ENCODE assay signal across 25 cellular contexts in genomic region chr10:44467090-44467489, GRCh38.
A peak's percentile ranks its signal among the peaks of the same experiment; 100 is the strongest.
DNase-seq lines count a peak whose midpoint lies in the region; ATAC-seq, FAIRE-seq and TF ChIP-seq lines count a peak whose summit lies in the region.
"Had no signal": no experiment of that assay in that cellular context is flagged by ENCODE, and none has a peak within 500 bp of the region (broad histone marks: within the 10 kb centered on the region; RNA-seq: fewer than 3 reads in every experiment).

No MANE protein-coding gene starts in this region.

- peak; percentile 10 for DNase-seq in activated CD4-positive, alpha-beta T cell treated with anti-CD3 and anti-CD28 coated beads, Interleukin-2, amount 10 ng/mL, durations not matched to agents 24 days and 14 days
- no peak for DNase-seq in activated CD4-positive, alpha-beta T cell treated with anti-CD3 and anti-CD28 coated beads, Interleukin-2, amount 50 U/mL, for 48 hours
- DNase-seq in chondrocyte (ENCODE audit: low spot score), result peak; percentile 74
- peak; percentile 18 for DNase-seq in kidney
- DNase-seq in activated CD4-positive, alpha-beta memory T cell treated with anti-CD3 and anti-CD28 coated beads for 36 hours, result no peak
- DNase-seq: AML-193; BE2C; CD4-positive, alpha-beta T cell; CD8-positive, alpha-beta memory T cell; DMS 273 treated with DMSO at 0.1 percent for 48 hours; DMS79; EL; GDM1; H9 had no signal

- CTCF ChIA-PET in activated CD4-positive, alpha-beta memory T cell treated with anti-CD3 and anti-CD28 coated beads for 36 hours (lab: Charles Lee), result no interaction called here

- intact Hi-C loops in activated CD4-positive, alpha-beta T cell treated with anti-CD3 and anti-CD28 coated beads, Interleukin-2, amount 10 ng/mL, durations not matched to agents 24 days and 14 days (cut with micrococcal nuclease), result no loop called here
- intact Hi-C loops in kidney (cut with DNase I), result no loop called here
- intact Hi-C loops in activated CD4-positive, alpha-beta memory T cell treated with anti-CD3 and anti-CD28 coated beads for 36 hours (cut with micrococcal nuclease), result no loop called here

- no peak overlapping the region for H3K4me3 ChIP-seq in kidney (ENCODE audit: low read length in 2 of 2)
- H3K4me3 ChIP-seq: BLaER1 treated with 17β-estradiol and CSF1 and Interleukin-3, amounts not matched to agents 10 nM and 100 nM; GM23338 had no signal

- no peak overlapping the region for H3K4me3 Mint-ChIP-seq in activated CD4-positive, alpha-beta T cell treated with anti-CD3 and anti-CD28 coated beads, Interleukin-2, amount 10 ng/mL, durations not matched to agents 24 days and 14 days
- no peak overlapping the region for H3K4me3 Mint-ChIP-seq in chondrocyte (ENCODE audit: unreplicated experiment)
- H3K4me3 Mint-ChIP-seq in activated CD4-positive, alpha-beta memory T cell treated with anti-CD3 and anti-CD28 coated beads for 36 hours, result no peak overlapping the region
- H3K4me3 Mint-ChIP-seq: CD14-positive monocyte; CD4-positive, alpha-beta T cell; CD8-positive, alpha-beta memory T cell; GM23338; H9 had no signal

- H3K36me3 Mint-ChIP-seq in activated CD4-positive, alpha-beta T cell treated with anti-CD3 and anti-CD28 coated beads, Interleukin-2, amount 10 ng/mL, durations not matched to agents 24 days and 14 days (ENCODE audit: low read depth), result no peaks in the 10 kb centered on the region
- H3K36me3 Mint-ChIP-seq in chondrocyte (ENCODE audit: low read depth), result no peaks in the 10 kb centered on the region
- H3K36me3 Mint-ChIP-seq in activated CD4-positive, alpha-beta memory T cell treated with anti-CD3 and anti-CD28 coated beads for 36 hours, result no peaks in the 10 kb centered on the region
- H3K36me3 Mint-ChIP-seq: CD14-positive monocyte; CD8-positive, alpha-beta memory T cell had no signal

- no peak for ATAC-seq in HG03571 (IDR thresholded peaks at IDR 0.05; ENCODE audit: unreplicated experiment)
- ATAC-seq in SK-N-SH treated with all-trans-retinoic acid at 6 μM for 48 hours, result no peak
- ATAC-seq: GM23338, HCT116 had no signal

- no peak overlapping the region for H3K9ac ChIP-seq in kidney (ENCODE audit: low read length in 2 of 2)
- H3K9ac ChIP-seq: BLaER1 treated with 17β-estradiol and CSF1 and Interleukin-3, amounts not matched to agents 10 nM and 100 nM had no signal

- POLR2A ChIA-PET in activated CD4-positive, alpha-beta memory T cell treated with anti-CD3 and anti-CD28 coated beads for 36 hours (lab: Charles Lee), result no interaction called here

- no peaks in the 10 kb centered on the region for H3K4me1 ChIP-seq in kidney (ENCODE audit: control insufficient read depth in 1 of 2, insufficient read depth in 1 of 2, low read depth in 1 of 2, low read length in 2 of 2)
- H3K4me1 ChIP-seq: BE2C had no signal

- H3K4me1 Mint-ChIP-seq in activated CD4-positive, alpha-beta T cell treated with anti-CD3 and anti-CD28 coated beads, Interleukin-2, amount 10 ng/mL, durations not matched to agents 24 days and 14 days, result no peaks in the 10 kb centered on the region
- H3K4me1 Mint-ChIP-seq in chondrocyte (ENCODE audit: low read depth), result peaks cover 21% of the 10 kb centered on the region
- H3K4me1 Mint-ChIP-seq in activated CD4-positive, alpha-beta memory T cell treated with anti-CD3 and anti-CD28 coated beads for 36 hours (ENCODE audit: low read depth), result no peaks in the 10 kb centered on the region
- H3K4me1 Mint-ChIP-seq: CD8-positive, alpha-beta memory T cell had no signal

- H3K9me3 Mint-ChIP-seq in activated CD4-positive, alpha-beta T cell treated with anti-CD3 and anti-CD28 coated beads, Interleukin-2, amount 10 ng/mL, durations not matched to agents 24 days and 14 days, result no peaks in the 10 kb centered on the region
- H3K9me3 Mint-ChIP-seq in chondrocyte (ENCODE audit: low read depth), result no peaks in the 10 kb centered on the region
- no peaks in the 10 kb centered on the region for H3K9me3 Mint-ChIP-seq in activated CD4-positive, alpha-beta memory T cell treated with anti-CD3 and anti-CD28 coated beads for 36 hours
- H3K9me3 Mint-ChIP-seq: CD14-positive monocyte; CD4-positive, alpha-beta T cell; GM23338 had no signal

- H3K27me3 Mint-ChIP-seq in activated CD4-positive, alpha-beta T cell treated with anti-CD3 and anti-CD28 coated beads, Interleukin-2, amount 10 ng/mL, durations not matched to agents 24 days and 14 days, result peaks cover 4% of the 10 kb centered on the region
- peaks cover 2% of the 10 kb centered on the region for H3K27me3 Mint-ChIP-seq in chondrocyte (ENCODE audit: low read depth)
- H3K27me3 Mint-ChIP-seq in activated CD4-positive, alpha-beta memory T cell treated with anti-CD3 and anti-CD28 coated beads for 36 hours, result no peaks in the 10 kb centered on the region

- H3K36me3 ChIP-seq in kidney (ENCODE audit: control insufficient read depth in 1 of 2, insufficient read depth in 2 of 2, low read length in 2 of 2), result no peaks in the 10 kb centered on the region
- H3K36me3 ChIP-seq: BE2C; BLaER1 treated with 17β-estradiol and CSF1 and Interleukin-3, amounts not matched to agents 10 nM and 100 nM had no signal

- no peak overlapping the region for H3K27ac ChIP-seq in kidney (ENCODE audit: low read depth in 2 of 2, low read length in 2 of 2)
- H3K27ac ChIP-seq: 22Rv1; BLaER1 treated with 17β-estradiol and CSF1 and Interleukin-3, amounts not matched to agents 10 nM and 100 nM had no signal

- H3K9me3 ChIP-seq in kidney (ENCODE audit: control insufficient read depth in 1 of 2, low read length in 2 of 2), result no peaks in the 10 kb centered on the region
- H3K9me3 ChIP-seq: BE2C; BLaER1 treated with 17β-estradiol and CSF1 and Interleukin-3, amounts not matched to agents 10 nM and 100 nM had no signal

- TF ChIP-seq CTCF in chondrocyte (IDR thresholded peaks at IDR 0.05), result no peak
- TF ChIP-seq CTCF in kidney (IDR thresholded peaks at IDR 0.05; ENCODE audit: borderline replicate concordance, extremely low read depth, insufficient read depth), result no peak

- H3K27ac Mint-ChIP-seq in activated CD4-positive, alpha-beta T cell treated with anti-CD3 and anti-CD28 coated beads, Interleukin-2, amount 10 ng/mL, durations not matched to agents 24 days and 14 days, result no peak overlapping the region
- no peak overlapping the region for H3K27ac Mint-ChIP-seq in chondrocyte (ENCODE audit: unreplicated experiment)
- H3K27ac Mint-ChIP-seq in activated CD4-positive, alpha-beta memory T cell treated with anti-CD3 and anti-CD28 coated beads for 36 hours, result no peak overlapping the region
- H3K27ac Mint-ChIP-seq: CD14-positive monocyte; CD4-positive, alpha-beta T cell; CD8-positive, alpha-beta memory T cell; GM23338; H9 had no signal

- FAIRE-seq in kidney (lab: Jason Lieb, UNC), result no peak
- FAIRE-seq: A204.1, D721Med, GM12891, GM18507 had no signal

TF ChIP-seq in SK-N-SH treated with all-trans-retinoic acid at 6 μM for 48 hours, 23 proteins besides CTCF, POLR2A, EP300 and RAD21:
- TF ChIP-seq OSR1 (CRISPR knock-in tag; IDR thresholded peaks at IDR 0.05) (no peak), ZNF565 (CRISPR knock-in tag; conservative IDR thresholded peaks at IDR 0.05; ENCODE audit: low read depth) (no peak), RARB (CRISPR knock-in tag; IDR thresholded peaks at IDR 0.05) (no peak)

Comparison
In these comparisons a context has a peak if more than half of its experiments do, and no peak if none do; other contexts are left out.
1. DNase-seq: peak in activated CD4-positive, alpha-beta T cell treated with anti-CD3 and anti-CD28 coated beads, Interleukin-2, amount 10 ng/mL, durations not matched to agents 24 days and 14 days (single experiment), chondrocyte (single experiment) and kidney (single experiment); none in activated CD4-positive, alpha-beta T cell treated with anti-CD3 and anti-CD28 coated beads, Interleukin-2, amount 50 U/mL, for 48 hours (0 of 2) and activated CD4-positive, alpha-beta memory T cell treated with anti-CD3 and anti-CD28 coated beads for 36 hours (single experiment).